27 cellular contexts compared by ENCODE assay signal in the genomic region with DNA sequence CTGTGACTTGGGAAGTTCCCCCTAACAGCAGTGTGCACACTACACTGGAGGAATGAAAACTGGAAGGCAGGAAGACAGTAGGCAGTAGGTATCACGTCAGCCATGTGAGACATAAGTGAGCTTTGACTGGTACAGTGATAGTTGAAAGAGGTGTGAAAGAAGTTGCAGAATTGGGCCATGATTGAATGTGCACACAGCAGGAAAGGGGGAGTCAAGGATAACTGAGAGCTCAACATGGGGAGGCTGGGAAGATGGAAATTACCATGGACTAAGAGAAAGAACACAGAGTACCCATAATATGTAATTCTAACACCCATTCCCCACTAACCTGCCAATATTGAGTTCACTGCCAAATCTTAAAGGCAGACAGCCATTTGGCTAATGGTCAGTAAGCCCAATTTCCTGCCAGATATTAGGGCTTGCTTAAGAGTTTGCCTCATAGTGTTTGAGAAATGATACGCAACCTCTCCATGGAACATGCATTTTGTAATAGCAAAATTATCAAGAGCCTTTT.
DNase-seq lines count a peak whose midpoint lies in the region; ATAC-seq, FAIRE-seq and TF ChIP-seq lines count a peak whose summit lies in the region.
"Had no signal": no experiment of that assay in that cellular context is flagged by ENCODE, and none has a peak within 500 bp of the region (broad histone marks: within the 10 kb centered on the region; RNA-seq: fewer than 3 reads in every experiment).

No MANE protein-coding gene starts in this region.

- CTCF ChIA-PET in HepG2 (lab: Yijun Ruan, JAX; ENCODE audit: low intra/inter-chr PET ratio, low total read pairs) = no interaction called here
- CTCF ChIA-PET in CD8-positive, alpha-beta T cell (lab: Charles Lee) = no interaction called here

- peak; percentile 63 to 67 for TF ChIP-seq RAD21 in liver (IDR thresholded peaks at IDR 0.05)
- TF ChIP-seq RAD21 in HepG2 (CRISPR knock-in tag; IDR thresholded peaks at IDR 0.05) = no peak

- H3K9me3 Mint-ChIP-seq in CD8-positive, alpha-beta T cell = peaks cover 2% of the 10 kb centered on the region
- H3K9me3 Mint-ChIP-seq in neural progenitor cell = peaks cover 3% of the 10 kb centered on the region
- H3K9me3 Mint-ChIP-seq: activated CD4-positive, alpha-beta memory T cell treated with anti-CD3 and anti-CD28 coated beads, Interleukin-2, amount 10 ng/mL, durations not matched to agents 7 days and 5 days; T-helper 1 cell treated with Interleukin-12 subunit alpha and Interleukin-12 subunit beta and Interleukin-4 antibody, amounts not matched to agents 30 μg/mL and 1 μg/mL, for 36 hours had no signal

- 25% methylated on average over 2 of the region's 2 CpGs for WGBS in liver
- WGBS in HepG2 (ENCODE audit: low lambda C conversion rate) = 89% methylated on average over 2 of the region's 2 CpGs
- 38 to 63% (median 45%) methylated on average over 2 of the region's 2 CpGs for WGBS in heart left ventricle, 4 donors

- no peak overlapping the region for H3K4me3 Mint-ChIP-seq in CD8-positive, alpha-beta T cell
- no peak overlapping the region for H3K4me3 Mint-ChIP-seq in neural progenitor cell
- H3K4me3 Mint-ChIP-seq: activated CD4-positive, alpha-beta memory T cell treated with anti-CD3 and anti-CD28 coated beads, Interleukin-2, amount 10 ng/mL, durations not matched to agents 7 days and 5 days; activated naive CD4-positive, alpha-beta T cell treated with anti-CD3 and anti-CD28 coated beads for 36 hours; endodermal cell; GM23338; T-helper 1 cell treated with Interleukin-12 subunit alpha and Interleukin-12 subunit beta and Interleukin-4 antibody, amounts not matched to agents 30 μg/mL and 1 μg/mL, for 36 hours had no signal

- peaks cover 2% of the 10 kb centered on the region for H3K27me3 Mint-ChIP-seq in CD8-positive, alpha-beta T cell (ENCODE audit: low read depth)
- H3K27me3 Mint-ChIP-seq in neural progenitor cell (ENCODE audit: insufficient read depth, low read depth) = peaks cover 6% of the 10 kb centered on the region

- no peaks in the 10 kb centered on the region for H3K79me2 ChIP-seq in HepG2 (ENCODE audit: insufficient read depth, low read length)
- H3K79me2 ChIP-seq in neural progenitor cell (ENCODE audit: low read depth) = no peaks in the 10 kb centered on the region

- TF ChIP-seq POLR2A in HepG2 (IDR thresholded peaks at IDR 0.05; ENCODE audit: insufficient read depth in 1 of 2, low read depth in 2 of 2, low read length in 2 of 2) (no peak), heart left ventricle (IDR thresholded peaks at IDR 0.05) (no peak)

- TF ChIP-seq CTCF in liver (IDR thresholded peaks at IDR 0.05; ENCODE audit: low read depth, low read length, missing input control) = no peak
- TF ChIP-seq CTCF in HepG2 (CRISPR knock-in tag; IDR thresholded peaks at IDR 0.05) = no peak
- no peak for TF ChIP-seq CTCF in heart left ventricle (IDR thresholded peaks at IDR 0.05)
- no peak for TF ChIP-seq CTCF in neutrophil (IDR thresholded peaks at IDR 0.05)
- TF ChIP-seq CTCF in CD8-positive, alpha-beta T cell (IDR thresholded peaks at IDR 0.05) = no peak
- TF ChIP-seq CTCF in neural progenitor cell (IDR thresholded peaks at IDR 0.05) = no peak

- no peaks in the 10 kb centered on the region for H3K4me1 Mint-ChIP-seq in CD8-positive, alpha-beta T cell (ENCODE audit: low read depth)
- H3K4me1 Mint-ChIP-seq in neural progenitor cell = peaks cover 8% of the 10 kb centered on the region
- H3K4me1 Mint-ChIP-seq: activated CD4-positive, alpha-beta memory T cell treated with anti-CD3 and anti-CD28 coated beads, Interleukin-2, amount 10 ng/mL, durations not matched to agents 7 days and 5 days had no signal

- H3K4me3 ChIP-seq in liver (ENCODE audit: low read depth in 1 of 3, low read length in 3 of 3) (no peak overlapping the region), HepG2 (replicated peaks in 1 of 3; ENCODE audit: insufficient read depth in 1 of 3, low read depth in 2 of 3, low read length in 3 of 3) (no peak overlapping the region), heart left ventricle (no peak overlapping the region), neutrophil (ENCODE audit: low read depth in 1 of 2, low read length in 1 of 2) (no peak overlapping the region), neural progenitor cell (no peak overlapping the region)
- H3K4me3 ChIP-seq in CD8-positive, alpha-beta T cell (ENCODE audit: low read depth, low read length) = no peak overlapping the region
- H3K4me3 ChIP-seq: BLaER1, colonic mucosa, GM23338, SJCRH30 had no signal

- H3K4me2 ChIP-seq in HepG2 (ENCODE audit: low read depth, low read length) (no peak overlapping the region), neural progenitor cell (no peak overlapping the region)
- H3K4me2 ChIP-seq: BLaER1, GM23338 had no signal

- H3F3A ChIP-seq in neural progenitor cell (ENCODE audit: low read depth) = no peaks in the 10 kb centered on the region

- H3K9me3 ChIP-seq in liver (ENCODE audit: control insufficient read depth in 4 of 4, low read length in 3 of 4) (no peaks in the 10 kb centered on the region), HepG2 (ENCODE audit: low read length) (peaks cover 5% of the 10 kb centered on the region; the same call in 1 of the 2 replicates), heart left ventricle (no peaks in the 10 kb centered on the region), neutrophil (no peaks in the 10 kb centered on the region), neural progenitor cell (ENCODE audit: low read depth) (no peaks in the 10 kb centered on the region)
- H3K9me3 ChIP-seq in CD8-positive, alpha-beta T cell (ENCODE audit: low read length) = no peaks in the 10 kb centered on the region
- H3K9me3 ChIP-seq: colonic mucosa, SJCRH30 had no signal

- no peak overlapping the region for H3K27ac Mint-ChIP-seq in CD8-positive, alpha-beta T cell
- H3K27ac Mint-ChIP-seq in neural progenitor cell = no peak overlapping the region
- H3K27ac Mint-ChIP-seq: activated CD4-positive, alpha-beta memory T cell treated with anti-CD3 and anti-CD28 coated beads, Interleukin-2, amount 10 ng/mL, durations not matched to agents 7 days and 5 days; activated naive CD4-positive, alpha-beta T cell treated with anti-CD3 and anti-CD28 coated beads for 36 hours; endodermal cell; GM23338; T-helper 1 cell treated with Interleukin-12 subunit alpha and Interleukin-12 subunit beta and Interleukin-4 antibody, amounts not matched to agents 30 μg/mL and 1 μg/mL, for 36 hours had no signal

- no peaks in the 10 kb centered on the region for H4K20me1 ChIP-seq in HepG2 (ENCODE audit: insufficient read depth, low read length)
- no peaks in the 10 kb centered on the region for H4K20me1 ChIP-seq in neural progenitor cell (ENCODE audit: low read depth)
- H4K20me1 ChIP-seq: BLaER1 had no signal

- no peak for ATAC-seq in HepG2
- ATAC-seq in heart left ventricle = peak; percentile 24 to 82 (median 49)
- ATAC-seq in CD8-positive, alpha-beta T cell = no peak
- ATAC-seq: foreskin keratinocyte, GM23338, left colon had no signal

- POLR2A ChIA-PET in HepG2 (lab: Yijun Ruan, JAX) = no interaction called here
- POLR2A ChIA-PET in CD8-positive, alpha-beta T cell (lab: Charles Lee) = no interaction called here

- no TSS peak for BruUV-seq in HepG2 (replicated peaks; lab: Mats Ljungman, UMichigan)

- H3K36me3 ChIP-seq in liver (ENCODE audit: control insufficient read depth in 4 of 4, insufficient read depth in 3 of 4, low read depth in 1 of 4, low read length in 3 of 4) (no peaks in the 10 kb centered on the region), HepG2 (replicated peaks in 1 of 2; ENCODE audit: control insufficient read depth in 1 of 2, insufficient read depth in 2 of 2, low read length in 2 of 2) (no peaks in the 10 kb centered on the region; a peak in 1 of 5 replicates), heart left ventricle (no peaks in the 10 kb centered on the region), neutrophil (no peaks in the 10 kb centered on the region), neural progenitor cell (no peaks in the 10 kb centered on the region)
- no peaks in the 10 kb centered on the region for H3K36me3 ChIP-seq in CD8-positive, alpha-beta T cell (ENCODE audit: insufficient read depth, low read length)
- H3K36me3 ChIP-seq: BLaER1, colonic mucosa, SJCRH30 had no signal

- H3K4me1 ChIP-seq in liver (ENCODE audit: control insufficient read depth in 4 of 4, insufficient read depth in 4 of 4, low read length in 3 of 4) = peaks cover 4 to 43% (median 33%) of the 10 kb centered on the region in 4 donors
- peaks cover 6% of the 10 kb centered on the region; the same call in 1 of the 2 replicates for H3K4me1 ChIP-seq in HepG2 (ENCODE audit: insufficient read depth, low read length)
- H3K4me1 ChIP-seq in heart left ventricle = no peaks in the 10 kb centered on the region
- H3K4me1 ChIP-seq in neutrophil (ENCODE audit: control insufficient read depth in 1 of 2, insufficient read depth in 1 of 2, low read depth in 1 of 2, low read length in 1 of 2) = peaks cover 24 to 32% of the 10 kb centered on the region in 2 experiments
- no peaks in the 10 kb centered on the region for H3K4me1 ChIP-seq in CD8-positive, alpha-beta T cell (ENCODE audit: insufficient read depth, low read length)
- H3K4me1 ChIP-seq in neural progenitor cell = no peaks in the 10 kb centered on the region
- H3K4me1 ChIP-seq: BLaER1, colonic mucosa, foreskin keratinocyte, SJCRH30 had no signal

- no peak for FAIRE-seq in HepG2 (lab: Jason Lieb, UNC)
- FAIRE-seq: A204.1, astrocyte, small intestine had no signal

- H3K9ac ChIP-seq in liver (ENCODE audit: low read depth in 1 of 2, low read length in 2 of 2) = no peak overlapping the region
- no peak overlapping the region for H3K9ac ChIP-seq in HepG2 (ENCODE audit: insufficient read depth, low read depth, low read length)
- no peak overlapping the region for H3K9ac ChIP-seq in neural progenitor cell
- H3K9ac ChIP-seq: BLaER1 had no signal

- in situ Hi-C loops in HepG2 (cut with HindIII; ENCODE audit: extremely low pct_ligation_motif_present, low pct_unique_long_range_greater_than_20kb) = no loop called here

- H3K36me3 Mint-ChIP-seq in CD8-positive, alpha-beta T cell = no peaks in the 10 kb centered on the region
- H3K36me3 Mint-ChIP-seq in neural progenitor cell = no peaks in the 10 kb centered on the region

- H3K27me3 ChIP-seq in liver (ENCODE audit: control insufficient read depth in 4 of 4, insufficient read depth in 4 of 4, low read length in 3 of 4) (no peaks in the 10 kb centered on the region), HepG2 (ENCODE audit: control insufficient read depth in 1 of 2, insufficient read depth in 2 of 2, low read length in 2 of 2) (no peaks in the 10 kb centered on the region), heart left ventricle (no peaks in the 10 kb centered on the region), neutrophil (no peaks in the 10 kb centered on the region), neural progenitor cell (no peaks in the 10 kb centered on the region)
- no peaks in the 10 kb centered on the region for H3K27me3 ChIP-seq in CD8-positive, alpha-beta T cell (ENCODE audit: insufficient read depth, low read length)
- H3K27me3 ChIP-seq: BLaER1, colonic mucosa, foreskin keratinocyte, SJCRH30 had no signal

- peak overlapping the region in 1 of 2 donors; percentile 13 for H3K27ac ChIP-seq in liver (ENCODE audit: low read depth in 1 of 2, low read length in 2 of 2)
- H3K27ac ChIP-seq in HepG2 (ENCODE audit: extremely low read length, insufficient read depth, low read length) = no peak overlapping the region
- H3K27ac ChIP-seq in heart left ventricle = no peak overlapping the region
- peak overlapping the region; percentile 16 for H3K27ac ChIP-seq in neutrophil
- H3K27ac ChIP-seq in CD8-positive, alpha-beta T cell (ENCODE audit: low read depth, low read length) = no peak overlapping the region
- no peak overlapping the region for H3K27ac ChIP-seq in neural progenitor cell
- H3K27ac ChIP-seq: BLaER1, colonic mucosa, foreskin keratinocyte, SJCRH30 had no signal

- no peak for TF ChIP-seq EP300 in HepG2 (IDR thresholded peaks at IDR 0.05; ENCODE audit: low read depth in 2 of 2, low read length in 2 of 2)
- TF ChIP-seq EP300 in HepG2 (CRISPR knock-in tag; IDR thresholded peaks at IDR 0.05; ENCODE audit: borderline replicate concordance) = no peak

- no peak overlapping the region for H2AFZ ChIP-seq in HepG2 (ENCODE audit: low read length)
- H2AFZ ChIP-seq in neural progenitor cell (replicated peaks) = no peak overlapping the region
- H2AFZ ChIP-seq: GM23338 had no signal

- intact Hi-C loops in HepG2 (cut with micrococcal nuclease; ENCODE audit: unreplicated experiment) = loop anchor here (5.0 kb wide), 1 partner anchor 255 kb away; no protein-coding TSS in a partner anchor
- intact Hi-C loops in heart left ventricle (cut with DNase I) = no loop called here
- intact Hi-C loops in CD8-positive, alpha-beta T cell (cut with DNase I, micrococcal nuclease) = no loop called here

- DNase-seq in HepG2 (ENCODE audit: low spot score) (no peak), heart left ventricle (no peak), NCI-H1694 (lab: John Stamatoyannopoulos, UW) (no peak), neural progenitor cell (ENCODE audit: low spot score) (no peak)
- no peak for DNase-seq in CD8-positive, alpha-beta T cell
- no peak for DNase-seq in activated CD4-positive, CD25-positive, alpha-beta regulatory T cell treated with anti-CD3 and anti-CD28 coated beads, Interleukin-2, amount 50 U/mL, for 72 hours
- DNase-seq: activated CD4-positive, alpha-beta memory T cell treated with anti-CD3 and anti-CD28 coated beads, Interleukin-2, amount 10 ng/mL, durations not matched to agents 7 days and 5 days; activated naive CD4-positive, alpha-beta T cell treated with anti-CD3 and anti-CD28 coated beads for 36 hours; colonic mucosa; DMS 273 treated with DMSO at 0.1 percent for 48 hours; endodermal cell; foreskin keratinocyte; left colon; NCI-H1436; NCI-H2171; NCI-H748 treated with DMSO at 0.1 percent for 48 hours; occipital lobe; SJCRH30; small intestine; stimulated activated CD4-positive, alpha-beta T cell treated with anti-CD3 and anti-CD28 coated beads, Interleukin-4, amount 100 ng/mL, for 1 hour had no signal

Comparison
In these comparisons a context has a peak if more than half of its experiments do, and no peak if none do; other contexts are left out.
1. ATAC-seq: peak in heart left ventricle (4 of 4); none in HepG2 (single experiment) and CD8-positive, alpha-beta T cell (single experiment).